In genomic region chr3:4986611-4987373, GRCh38 we compare ENCODE assay signal across 8 cellular contexts.
DNase-seq lines count a peak whose midpoint lies in the region; ATAC-seq and TF ChIP-seq lines count a peak whose summit lies in the region.

No MANE protein-coding gene starts in this region.

- ATAC-seq in HG02943 (IDR thresholded peaks at IDR 0.05; ENCODE audit: low read depth, unreplicated experiment) = peak; percentile 62

- peak overlapping the region; percentile 82 for H3K27ac ChIP-seq in caudate nucleus (ENCODE audit: low read depth, low read length)

- DNase-seq in SKM-1 treated with dmso at 0.1 percent for 144 hours (lab: John Stamatoyannopoulos, UW; ENCODE audit: unreplicated experiment) (peak; percentile 52), SKM-1 (lab: John Stamatoyannopoulos, UW; ENCODE audit: unreplicated experiment) (no peak), NCI-H2107 treated with DMSO at 0.1 percent for 48 hours (lab: John Stamatoyannopoulos, UW; ENCODE audit: unreplicated experiment) (peak; percentile 7), caudate nucleus (lab: John Stamatoyannopoulos, UW) (peak in 50 of 61 donors; percentile 24 to 89 (median 59)), iris pigment epithelial cell (ENCODE audit: low read depth) (peak; percentile 99), smooth muscle cell of the brain vasculature (ENCODE audit: low read depth, low spot score) (peak; percentile 92)

- H3K4me3 ChIP-seq in WI38 (ENCODE audit: low read depth, low read length) = peak overlapping the region; percentile 49

- TF ChIP-seq CTCF in WI38 (IDR thresholded peaks at IDR 0.05; ENCODE audit: low read depth, low read length) = no peak
